2 cellular contexts compared by ENCODE assay signal in genomic region chr15:37086120-37086519, GRCh38.
TF ChIP-seq lines count a peak whose summit lies in the region.

No MANE protein-coding gene starts in this region.

TF ChIP-seq in SK-N-SH, 30 proteins besides CTCF, POLR2A, EP300 and RAD21 (continued from another document):
- TF ChIP-seq MEF2A (IDR thresholded peaks at IDR 0.05; ENCODE audit: borderline replicate concordance, low read depth): no peak
- TF ChIP-seq JUND (IDR thresholded peaks at IDR 0.05): no peak
TF ChIP-seq in SK-N-SH: peak in this region for 0.

TF ChIP-seq in SK-N-SH treated with all-trans-retinoic acid at 6 μM for 48 hours, 23 proteins besides CTCF, POLR2A, EP300 and RAD21 (continued from another document):
- TF ChIP-seq TOX (CRISPR knock-in tag; IDR thresholded peaks at IDR 0.05; ENCODE audit: borderline replicate concordance): no peak
- TF ChIP-seq ESRRG (CRISPR knock-in tag; IDR thresholded peaks at IDR 0.05): no peak
- TF ChIP-seq RARB (CRISPR knock-in tag; IDR thresholded peaks at IDR 0.05): no peak
- no peak for TF ChIP-seq OSR1 (CRISPR knock-in tag; IDR thresholded peaks at IDR 0.05)
- no peak for TF ChIP-seq SNAI2 (CRISPR knock-in tag; IDR thresholded peaks at IDR 0.05)
- TF ChIP-seq ZNF70 (CRISPR knock-in tag; IDR thresholded peaks at IDR 0.05): no peak
- TF ChIP-seq ZNF565 (CRISPR knock-in tag; conservative IDR thresholded peaks at IDR 0.05; ENCODE audit: low read depth): no peak
- TF ChIP-seq, protein P1, sequence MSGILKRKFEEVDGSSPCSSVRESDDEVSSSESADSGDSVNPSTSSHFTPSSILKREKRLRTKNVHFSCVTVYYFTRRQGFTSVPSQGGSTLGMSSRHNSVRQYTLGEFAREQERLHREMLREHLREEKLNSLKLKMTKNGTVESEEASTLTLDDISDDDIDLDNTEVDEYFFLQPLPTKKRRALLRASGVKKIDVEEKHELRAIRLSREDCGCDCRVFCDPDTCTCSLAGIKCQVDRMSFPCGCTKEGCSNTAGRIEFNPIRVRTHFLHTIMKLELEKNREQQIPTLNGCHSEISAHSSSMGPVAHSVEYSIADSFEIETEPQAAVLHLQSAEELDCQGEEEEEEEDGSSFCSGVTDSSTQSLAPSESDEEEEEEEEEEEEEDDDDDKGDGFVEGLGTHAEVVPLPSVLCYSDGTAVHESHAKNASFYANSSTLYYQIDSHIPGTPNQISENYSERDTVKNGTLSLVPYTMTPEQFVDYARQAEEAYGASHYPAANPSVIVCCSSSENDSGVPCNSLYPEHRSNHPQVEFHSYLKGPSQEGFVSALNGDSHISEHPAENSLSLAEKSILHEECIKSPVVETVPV (CRISPR knock-in tag; IDR thresholded peaks at IDR 0.05): no peak
- no peak for TF ChIP-seq ARNTL (CRISPR knock-in tag; IDR thresholded peaks at IDR 0.05; ENCODE audit: borderline replicate concordance, low read depth)
- TF ChIP-seq ZFP30 (CRISPR knock-in tag; IDR thresholded peaks at IDR 0.05): no peak
- no peak for TF ChIP-seq BACH2 (CRISPR knock-in tag; IDR thresholded peaks at IDR 0.05; ENCODE audit: borderline replicate concordance)
- TF ChIP-seq PPARA (CRISPR knock-in tag; IDR thresholded peaks at IDR 0.05; ENCODE audit: borderline replicate concordance): no peak
- TF ChIP-seq GLIS3 (CRISPR knock-in tag; IDR thresholded peaks at IDR 0.05): no peak
- TF ChIP-seq, protein P2, sequence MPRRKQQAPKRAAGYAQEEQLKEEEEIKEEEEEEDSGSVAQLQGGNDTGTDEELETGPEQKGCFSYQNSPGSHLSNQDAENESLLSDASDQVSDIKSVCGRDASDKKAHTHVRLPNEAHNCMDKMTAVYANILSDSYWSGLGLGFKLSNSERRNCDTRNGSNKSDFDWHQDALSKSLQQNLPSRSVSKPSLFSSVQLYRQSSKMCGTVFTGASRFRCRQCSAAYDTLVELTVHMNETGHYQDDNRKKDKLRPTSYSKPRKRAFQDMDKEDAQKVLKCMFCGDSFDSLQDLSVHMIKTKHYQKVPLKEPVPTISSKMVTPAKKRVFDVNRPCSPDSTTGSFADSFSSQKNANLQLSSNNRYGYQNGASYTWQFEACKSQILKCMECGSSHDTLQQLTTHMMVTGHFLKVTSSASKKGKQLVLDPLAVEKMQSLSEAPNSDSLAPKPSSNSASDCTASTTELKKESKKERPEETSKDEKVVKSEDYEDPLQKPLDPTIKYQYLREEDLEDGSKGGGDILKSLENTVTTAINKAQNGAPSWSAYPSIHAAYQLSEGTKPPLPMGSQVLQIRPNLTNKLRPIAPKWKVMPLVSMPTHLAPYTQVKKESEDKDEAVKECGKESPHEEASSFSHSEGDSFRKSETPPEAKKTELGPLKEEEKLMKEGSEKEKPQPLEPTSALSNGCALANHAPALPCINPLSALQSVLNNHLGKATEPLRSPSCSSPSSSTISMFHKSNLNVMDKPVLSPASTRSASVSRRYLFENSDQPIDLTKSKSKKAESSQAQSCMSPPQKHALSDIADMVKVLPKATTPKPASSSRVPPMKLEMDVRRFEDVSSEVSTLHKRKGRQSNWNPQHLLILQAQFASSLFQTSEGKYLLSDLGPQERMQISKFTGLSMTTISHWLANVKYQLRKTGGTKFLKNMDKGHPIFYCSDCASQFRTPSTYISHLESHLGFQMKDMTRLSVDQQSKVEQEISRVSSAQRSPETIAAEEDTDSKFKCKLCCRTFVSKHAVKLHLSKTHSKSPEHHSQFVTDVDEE (CRISPR knock-in tag; IDR thresholded peaks at IDR 0.05): no peak
- TF ChIP-seq ZFP3 (CRISPR knock-in tag; IDR thresholded peaks at IDR 0.05): no peak
- no peak for TF ChIP-seq POU6F1 (CRISPR knock-in tag; IDR thresholded peaks at IDR 0.05; ENCODE audit: borderline replicate concordance, low read depth)
- TF ChIP-seq PATZ1 (CRISPR knock-in tag; IDR thresholded peaks at IDR 0.05; ENCODE audit: borderline replicate concordance): no peak
- TF ChIP-seq ISL1 (CRISPR knock-in tag; IDR thresholded peaks at IDR 0.05): no peak
